1 cellular context compared by ENCODE assay signal in the genomic region with DNA sequence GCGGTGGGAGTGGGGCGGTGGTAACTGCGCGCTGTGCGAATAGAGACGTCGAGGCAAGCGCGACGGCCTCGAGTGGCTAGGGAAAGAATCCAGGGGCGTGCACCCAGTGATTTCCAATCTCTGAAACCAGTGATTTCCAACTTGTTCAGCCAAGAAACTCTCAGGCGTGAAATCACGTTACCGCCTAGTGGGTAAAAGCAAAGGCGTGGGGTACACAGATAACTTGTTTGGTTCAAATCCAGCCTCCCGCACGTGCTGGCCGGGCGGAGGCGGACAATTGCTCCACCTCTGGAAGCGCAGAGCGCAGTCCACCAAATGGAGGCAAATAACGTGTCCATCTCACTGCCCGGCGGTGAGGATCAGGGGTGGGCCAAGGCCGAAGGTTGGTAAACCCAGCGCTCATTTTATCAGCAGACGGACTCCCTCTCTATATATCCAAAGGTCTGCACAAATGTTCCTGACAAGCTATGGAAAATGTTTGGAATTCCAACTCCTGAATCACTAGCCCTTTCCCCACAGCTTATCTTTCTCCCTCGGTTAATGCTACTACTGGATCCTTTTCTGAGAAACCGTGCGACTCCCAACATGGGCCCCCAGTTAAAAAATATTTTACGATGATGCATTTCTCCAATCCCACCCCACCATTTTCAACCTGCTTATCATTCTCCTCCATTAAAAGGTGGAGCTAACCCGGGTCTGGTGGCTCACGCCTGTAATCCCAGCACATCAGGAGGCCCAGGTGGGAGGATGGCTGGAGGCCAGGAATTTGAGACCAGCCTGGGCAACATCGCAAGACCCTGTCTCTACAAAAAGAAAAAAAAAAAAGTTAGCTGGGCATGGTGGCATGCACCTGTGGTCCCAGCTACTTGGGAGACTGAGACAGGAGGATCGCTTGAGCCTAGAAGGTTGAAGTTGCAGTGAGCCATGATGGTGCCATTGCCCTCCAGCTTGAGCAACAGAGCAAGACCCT.
A peak's percentile ranks its signal among the peaks of the same experiment; 100 is the strongest.
TF ChIP-seq lines count a peak whose summit lies in the region.

No MANE protein-coding gene starts in this region.

TF ChIP-seq in HepG2, 621 proteins besides CTCF, POLR2A, EP300 and RAD21 (continued from another document and continues in another):
- TF ChIP-seq ATF2 (CRISPR knock-in tag; IDR thresholded peaks at IDR 0.05) (peak; percentile 18; the same call in 1 of the 2 replicates), LRRFIP1 (CRISPR knock-in tag; conservative IDR thresholded peaks at IDR 0.05) (0 out of 2 replicates have a peak, but pooled peaks have one; percentile 52), ZNF713 (CRISPR knock-in tag; IDR thresholded peaks at IDR 0.05) (no peak), ZNF503 (CRISPR knock-in tag; IDR thresholded peaks at IDR 0.05) (no peak), REXO4 (CRISPR knock-in tag; IDR thresholded peaks at IDR 0.05; ENCODE audit: borderline replicate concordance) (0 out of 2 replicates have a peak, but pooled peaks have one; percentile 41), ZFP91 (CRISPR knock-in tag; IDR thresholded peaks at IDR 0.05; ENCODE audit: borderline replicate concordance) (peak; percentile 85; the same call in 1 of the 2 replicates), KAT2B (IDR thresholded peaks at IDR 0.05; ENCODE audit: borderline replicate concordance, low read depth, low read length) (no peak), ZNF225 (CRISPR knock-in tag; IDR thresholded peaks at IDR 0.05) (0 out of 2 replicates have a peak, but pooled peaks have one; percentile 39), PRDM10 (CRISPR knock-in tag; IDR thresholded peaks at IDR 0.05; ENCODE audit: low read depth) (no peak), ZNF552 (CRISPR knock-in tag; IDR thresholded peaks at IDR 0.05; ENCODE audit: borderline replicate concordance) (0 out of 2 replicates have a peak, but pooled peaks have one; percentile 22), ZNF652 (CRISPR knock-in tag; IDR thresholded peaks at IDR 0.05; ENCODE audit: borderline replicate concordance, low read depth) (no peak), HES4 (CRISPR knock-in tag; IDR thresholded peaks at IDR 0.05; ENCODE audit: borderline replicate concordance) (no peak), SIN3B (IDR thresholded peaks at IDR 0.05; ENCODE audit: low read length) (no peak), SMYD3 (CRISPR knock-in tag; IDR thresholded peaks at IDR 0.05) (no peak), IKZF4 (CRISPR knock-in tag; IDR thresholded peaks at IDR 0.05; ENCODE audit: borderline replicate concordance, low read depth, not compliant biosample characterization) (no peak), ZNF629 (CRISPR knock-in tag; conservative IDR thresholded peaks at IDR 0.05) (peak; percentile 14; the same call in 1 of the 2 replicates), ZNF430 (CRISPR knock-in tag; IDR thresholded peaks at IDR 0.05) (0 out of 2 replicates have a peak, but pooled peaks have one; percentile 58), DPF2 (CRISPR knock-in tag; IDR thresholded peaks at IDR 0.05; ENCODE audit: borderline replicate concordance, low read depth) (no peak; the same call in 1 of the 2 replicates), BCLAF1 (IDR thresholded peaks at IDR 0.05) (no peak), LCORL (IDR thresholded peaks at IDR 0.05) (no peak), LCORL (CRISPR knock-in tag; IDR thresholded peaks at IDR 0.05) (no peak), TEAD3 (CRISPR knock-in tag; optimal IDR thresholded peaks at IDR 0.05; ENCODE audit: borderline replicate concordance) (peak; percentile 72), ZNF24 (IDR thresholded peaks at IDR 0.05) (no peak), ZNF543 (CRISPR knock-in tag; IDR thresholded peaks at IDR 0.05) (peak; percentile 9; the same call in 1 of the 2 replicates)
- TF ChIP-seq, protein P1, sequence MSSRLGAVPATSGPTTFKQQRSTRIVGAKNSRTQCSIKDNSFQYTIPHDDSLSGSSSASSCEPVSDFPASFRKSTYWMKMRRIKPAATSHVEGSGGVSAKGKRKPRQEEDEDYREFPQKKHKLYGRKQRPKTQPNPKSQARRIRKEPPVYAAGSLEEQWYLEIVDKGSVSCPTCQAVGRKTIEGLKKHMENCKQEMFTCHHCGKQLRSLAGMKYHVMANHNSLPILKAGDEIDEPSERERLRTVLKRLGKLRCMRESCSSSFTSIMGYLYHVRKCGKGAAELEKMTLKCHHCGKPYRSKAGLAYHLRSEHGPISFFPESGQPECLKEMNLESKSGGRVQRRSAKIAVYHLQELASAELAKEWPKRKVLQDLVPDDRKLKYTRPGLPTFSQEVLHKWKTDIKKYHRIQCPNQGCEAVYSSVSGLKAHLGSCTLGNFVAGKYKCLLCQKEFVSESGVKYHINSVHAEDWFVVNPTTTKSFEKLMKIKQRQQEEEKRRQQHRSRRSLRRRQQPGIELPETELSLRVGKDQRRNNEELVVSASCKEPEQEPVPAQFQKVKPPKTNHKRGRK (CRISPR knock-in tag; IDR thresholded peaks at IDR 0.05) = no peak
- TF ChIP-seq, protein P2, sequence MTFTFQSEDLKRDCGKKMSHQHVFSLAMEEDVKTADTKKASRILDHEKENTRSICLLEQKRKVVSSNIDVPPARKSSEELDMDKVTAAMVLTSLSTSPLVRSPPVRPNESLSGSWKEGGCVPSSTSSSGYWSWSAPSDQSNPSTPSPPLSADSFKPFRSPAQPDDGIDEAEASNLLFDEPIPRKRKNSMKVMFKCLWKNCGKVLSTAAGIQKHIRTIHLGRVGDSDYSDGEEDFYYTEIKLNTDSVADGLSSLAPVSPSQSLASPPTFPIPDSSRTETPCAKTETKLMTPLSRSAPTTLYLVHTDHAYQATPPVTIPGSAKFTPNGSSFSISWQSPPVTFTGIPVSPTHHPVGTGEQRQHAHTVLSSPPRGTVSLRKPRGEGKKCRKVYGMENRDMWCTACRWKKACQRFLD (CRISPR knock-in tag; IDR thresholded peaks at IDR 0.05; ENCODE audit: borderline replicate concordance) = peak; percentile 56; the same call in 1 of the 2 replicates
- TF ChIP-seq, protein P3, sequence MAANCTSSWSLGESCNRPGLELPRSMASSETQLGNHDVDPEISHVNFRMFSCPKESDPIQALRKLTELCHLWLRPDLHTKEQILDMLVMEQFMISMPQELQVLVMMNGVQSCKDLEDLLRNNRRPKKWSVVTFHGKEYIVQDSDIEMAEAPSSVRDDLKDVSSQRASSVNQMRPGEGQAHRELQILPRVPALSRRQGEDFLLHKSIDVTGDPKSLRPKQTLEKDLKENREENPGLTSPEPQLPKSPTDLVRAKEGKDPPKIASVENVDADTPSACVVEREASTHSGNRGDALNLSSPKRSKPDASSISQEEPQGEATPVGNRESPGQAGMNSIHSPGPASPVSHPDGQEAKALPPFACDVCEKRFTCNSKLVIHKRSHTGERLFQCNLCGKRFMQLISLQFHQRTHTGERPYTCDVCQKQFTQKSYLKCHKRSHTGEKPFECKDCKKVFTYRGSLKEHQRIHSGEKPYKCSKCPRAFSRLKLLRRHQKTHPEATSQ (CRISPR knock-in tag; IDR thresholded peaks at IDR 0.05; ENCODE audit: borderline replicate concordance) = no peak
- TF ChIP-seq, protein P4, sequence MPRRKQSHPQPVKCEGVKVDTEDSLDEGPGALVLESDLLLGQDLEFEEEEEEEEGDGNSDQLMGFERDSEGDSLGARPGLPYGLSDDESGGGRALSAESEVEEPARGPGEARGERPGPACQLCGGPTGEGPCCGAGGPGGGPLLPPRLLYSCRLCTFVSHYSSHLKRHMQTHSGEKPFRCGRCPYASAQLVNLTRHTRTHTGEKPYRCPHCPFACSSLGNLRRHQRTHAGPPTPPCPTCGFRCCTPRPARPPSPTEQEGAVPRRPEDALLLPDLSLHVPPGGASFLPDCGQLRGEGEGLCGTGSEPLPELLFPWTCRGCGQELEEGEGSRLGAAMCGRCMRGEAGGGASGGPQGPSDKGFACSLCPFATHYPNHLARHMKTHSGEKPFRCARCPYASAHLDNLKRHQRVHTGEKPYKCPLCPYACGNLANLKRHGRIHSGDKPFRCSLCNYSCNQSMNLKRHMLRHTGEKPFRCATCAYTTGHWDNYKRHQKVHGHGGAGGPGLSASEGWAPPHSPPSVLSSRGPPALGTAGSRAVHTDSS (CRISPR knock-in tag; conservative IDR thresholded peaks at IDR 0.05) = no peak
